In the genomic region with DNA sequence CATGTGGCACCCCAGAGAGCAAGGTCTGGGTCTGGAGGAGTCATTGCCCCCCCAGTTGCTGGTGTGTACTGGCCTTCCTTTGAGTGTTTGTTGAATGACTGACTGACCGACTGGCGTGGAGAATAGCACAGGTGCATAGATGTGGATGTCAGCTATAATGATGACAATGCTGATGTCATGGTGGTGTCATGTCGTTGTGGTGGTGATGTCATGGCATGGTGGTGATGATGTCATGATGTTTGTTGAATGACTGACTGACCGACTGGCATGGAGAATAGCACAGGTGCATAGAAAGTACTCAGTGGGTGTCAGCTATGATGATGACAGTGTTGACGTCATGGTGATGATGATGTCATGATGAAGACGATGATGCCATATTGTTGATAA, we compare ENCODE assay signal across 21 cellular contexts. TPM values are rescaled to one million over a fixed set of nuclear protein-coding genes. Genes with fewer than 3 reads are reported as not detected.
DNase-seq lines count a peak whose midpoint lies in the region; ATAC-seq, FAIRE-seq and TF ChIP-seq lines count a peak whose summit lies in the region.
"Had no signal": no experiment of that assay in that cellular context is flagged by ENCODE, and none has a peak within 500 bp of the region (broad histone marks: within the 10 kb centered on the region; RNA-seq: fewer than 3 reads in every experiment).

No MANE protein-coding gene starts in this region.

- no peak overlapping the region for H4K91ac ChIP-seq in H1 (replicated peaks; ENCODE audit: insufficient read length, low read length)

- no peak for TF ChIP-seq POLR2A in H1 (IDR thresholded peaks at IDR 0.05; ENCODE audit: control extremely low read depth in 1 of 2, low read depth in 2 of 2, low read length in 2 of 2)

- H4K5ac ChIP-seq in H1 (ENCODE audit: insufficient read length, low read depth, low read length), result no peak overlapping the region

- H2AK5ac ChIP-seq in H1 (ENCODE audit: low read depth, low read length), result peak overlapping the region; percentile 18; the same call in 1 of the 2 replicates

- no peaks in the 10 kb centered on the region for H3K9me2 ChIP-seq in Karpas-422 (replicated peaks; ENCODE audit: insufficient read depth, low read length)

- no peaks in the 10 kb centered on the region for H3K36me3 ChIP-seq in Karpas-422 (ENCODE audit: insufficient read depth, low read length)
- H3K36me3 ChIP-seq in H1 (ENCODE audit: control insufficient read depth in 2 of 4, insufficient read depth in 4 of 4, low read length in 3 of 4), result no peaks in the 10 kb centered on the region
- H3K36me3 ChIP-seq: brain microvascular endothelial cell, HAP-1, left lung, uterus had no signal

- H3K79me2 ChIP-seq in Karpas-422 (ENCODE audit: low read length) (no peaks in the 10 kb centered on the region), H1 (ENCODE audit: control insufficient read depth in 1 of 2, insufficient read depth in 2 of 2, low read length in 2 of 2) (no peaks in the 10 kb centered on the region)

- 82% methylated on average over 6 of the region's 6 CpGs; no CpG with 5 or more reads in 1 of the 2 experiments for WGBS in H1 (ENCODE audit: extremely low coverage in 1 of 2, insufficient coverage in 1 of 2, insufficient read length in 1 of 2, insufficient replicate concordance in 2 of 2, low coverage in 1 of 2, low lambda C conversion rate in 2 of 2, missing lambda C conversion rate in 1 of 2), 2 experiments

- H3K4ac ChIP-seq in H1 (replicated peaks; ENCODE audit: insufficient read length, low read depth, low read length), result no peak overlapping the region

- no peak overlapping the region for H2BK20ac ChIP-seq in H1 (ENCODE audit: low read length)

- no peak overlapping the region for H3K4me3 ChIP-seq in Karpas-422 (ENCODE audit: low read length)
- no peak overlapping the region for H3K4me3 ChIP-seq in H1 (ENCODE audit: extremely low read depth in 1 of 4, insufficient read depth in 2 of 4, low read depth in 3 of 4, low read length in 4 of 4)
- H3K4me3 ChIP-seq: HAP-1, left lung, uterus had no signal

- TF ChIP-seq CTCF in H1 (IDR thresholded peaks at IDR 0.05; ENCODE audit: control extremely low read depth in 1 of 3, insufficient read depth in 1 of 3, low read depth in 1 of 3, low read length in 3 of 3) (no peak), omental fat pad (IDR thresholded peaks at IDR 0.05) (no peak)

- H2BK120ac ChIP-seq in H1 (replicated peaks; ENCODE audit: low read depth, low read length), result no peak overlapping the region

- H3K27ac ChIP-seq in Karpas-422 (ENCODE audit: low read length), result no peak overlapping the region
- H3K27ac ChIP-seq in H1 (ENCODE audit: low read depth, low read length), result no peak overlapping the region
- H3K27ac ChIP-seq: brain microvascular endothelial cell, left lung, uterus had no signal

- H3K14ac ChIP-seq in H1 (ENCODE audit: insufficient read length), result no peak overlapping the region

- no peak overlapping the region for H4K8ac ChIP-seq in H1 (ENCODE audit: extremely low read depth, insufficient read depth, low read length)

- no peak for TF ChIP-seq EP300 in H1 (IDR thresholded peaks at IDR 0.05; ENCODE audit: borderline replicate concordance in 1 of 2, low read depth in 2 of 2, low read length in 2 of 2)

- H2BK5ac ChIP-seq in H1 (ENCODE audit: low read depth, low read length), result no peak overlapping the region

- H3K4me2 ChIP-seq in Karpas-422 (ENCODE audit: low read depth, low read length, poor library complexity, severe bottlenecking) (no peak overlapping the region), H1 (ENCODE audit: insufficient read depth in 1 of 2, low read depth in 2 of 2, low read length in 2 of 2) (peak overlapping the region in 1 of 2 experiments; percentile 27; a peak in 2 of 4 replicates)

- H2BK12ac ChIP-seq in H1 (ENCODE audit: low read depth, low read length), result 0 out of 2 replicates have a peak overlapping the region, but pooled peaks have one; percentile 13

- FAIRE-seq in H1 (lab: Jason Lieb, UNC) (no peak), urothelium cell line (lab: Jason Lieb, UNC) (peak; percentile 52)
- FAIRE-seq: D721Med had no signal

- H3K23me2 ChIP-seq in H1 (ENCODE audit: low read depth, low read length), result peaks cover 22% of the 10 kb centered on the region

- CTCF ChIA-PET in H1 (lab: Charles Lee; ENCODE audit: partially characterized antibody), result interaction anchor here (0.8 to 12.6 kb wide), 7 partner anchors 17 to 196 kb away, joined by 3 to 416 read pairs (median 90); a partner anchor contains a TSS

- no peaks in the 10 kb centered on the region; the same call in 1 of the 2 replicates for H3K9me3 ChIP-seq in Karpas-422 (ENCODE audit: low read length)
- no peaks in the 10 kb centered on the region for H3K9me3 ChIP-seq in H1 (ENCODE audit: insufficient read depth in 2 of 2, low read depth in 1 of 2, low read length in 1 of 2)
- H3K9me3 ChIP-seq: HAP-1, left lung, uterus had no signal

- no peak for ATAC-seq in omental fat pad (ENCODE audit: low FRiP score)
- no peak for ATAC-seq in GM21528 (IDR thresholded peaks at IDR 0.05; ENCODE audit: low FRiP score, unreplicated experiment)
- no peak for ATAC-seq in HG02759 (IDR thresholded peaks at IDR 0.05; ENCODE audit: unreplicated experiment)

- H3K27me3 Mint-ChIP-seq in activated naive CD4-positive, alpha-beta T cell treated with anti-CD3 and anti-CD28 coated beads, Interleukin-2, amount 50 U/mL, for 24 hours, result peaks cover 3% of the 10 kb centered on the region

- DNase-seq in activated naive CD4-positive, alpha-beta T cell (lab: John Stamatoyannopoulos, UW), result no peak
- DNase-seq in Karpas-422, result peak; percentile 45
- no peak for DNase-seq in H1 (ENCODE audit: low read depth in 1 of 2, low spot score in 2 of 2)
- DNase-seq in urothelium cell line (ENCODE audit: low spot score), result no peak
- DNase-seq in omental fat pad (ENCODE audit: low spot score), result no peak
- DNase-seq: cortex of kidney, NCI-H1436 treated with DMSO at 0.1 percent for 48 hours had no signal

- no peaks in the 10 kb centered on the region for H3K4me1 ChIP-seq in Karpas-422 (ENCODE audit: low read length)
- H3K4me1 ChIP-seq in H1 (replicated peaks in 1 of 4; ENCODE audit: control insufficient read depth in 3 of 4, insufficient read depth in 4 of 4, low read length in 3 of 4), result peaks cover 2 to 43% (median 8%) of the 10 kb centered on the region in 4 experiments; a peak in 6 of 7 replicates
- H3K4me1 ChIP-seq: left lung, uterus had no signal

- H4K20me1 ChIP-seq in Karpas-422 (ENCODE audit: insufficient read depth, low read depth, low read length), result no peaks in the 10 kb centered on the region
- H4K20me1 ChIP-seq in H1 (replicated peaks in 1 of 2; ENCODE audit: control insufficient read depth in 1 of 2, insufficient read depth in 2 of 2, low read length in 2 of 2), result peaks cover 0 to 2% of the 10 kb centered on the region in 2 experiments

- H3K4me3 Mint-ChIP-seq in activated naive CD4-positive, alpha-beta T cell treated with anti-CD3 and anti-CD28 coated beads, Interleukin-2, amount 50 U/mL, for 24 hours, result no peak overlapping the region
- H3K4me3 Mint-ChIP-seq: WTC11 had no signal

- peak overlapping the region; percentile 42 for H3K27ac Mint-ChIP-seq in activated naive CD4-positive, alpha-beta T cell treated with anti-CD3 and anti-CD28 coated beads, Interleukin-2, amount 50 U/mL, for 24 hours
- H3K27ac Mint-ChIP-seq: WTC11 had no signal

- no peaks in the 10 kb centered on the region for H3K79me1 ChIP-seq in H1 (ENCODE audit: low read depth, low read length)

- H3K9ac ChIP-seq in Karpas-422 (ENCODE audit: low read length) (no peak overlapping the region), H1 (replicated peaks in 1 of 4; ENCODE audit: extremely low read depth in 1 of 4, low read depth in 3 of 4, low read length in 3 of 4) (no peak overlapping the region)

- H3K23ac ChIP-seq in H1 (ENCODE audit: insufficient read length), result no peak overlapping the region

- no peaks in the 10 kb centered on the region for H3K9me3 Mint-ChIP-seq in activated naive CD4-positive, alpha-beta T cell treated with anti-CD3 and anti-CD28 coated beads, Interleukin-2, amount 50 U/mL, for 24 hours

- POLR2A ChIA-PET in H1 (lab: Charles Lee; ENCODE audit: partially characterized antibody), result interaction anchor here (1.0 to 2.8 kb wide), 2 partner anchors 16 to 67 kb away, joined by 3 to 9 read pairs; no protein-coding TSS in a partner anchor

- no peak overlapping the region for H3K56ac ChIP-seq in H1 (replicated peaks; ENCODE audit: insufficient read length, low read depth, low read length)

- H2AFZ ChIP-seq in Karpas-422 (ENCODE audit: low read length) (no peak overlapping the region), H1 (ENCODE audit: low read length) (no peak overlapping the region)

- H3K4me1 Mint-ChIP-seq in activated naive CD4-positive, alpha-beta T cell treated with anti-CD3 and anti-CD28 coated beads, Interleukin-2, amount 50 U/mL, for 24 hours, result no peaks in the 10 kb centered on the region

- TF ChIP-seq RAD21 in H1 (IDR thresholded peaks at IDR 0.05 in 1 of 2, conservative IDR thresholded peaks at IDR 0.05 in 1 of 2; ENCODE audit: low read depth in 2 of 2, low read length in 2 of 2), result no peak

- H3K36me3 Mint-ChIP-seq in activated naive CD4-positive, alpha-beta T cell treated with anti-CD3 and anti-CD28 coated beads, Interleukin-2, amount 50 U/mL, for 24 hours, result no peaks in the 10 kb centered on the region
- H3K36me3 Mint-ChIP-seq: WTC11 had no signal

- H3K27me3 ChIP-seq in Karpas-422 (ENCODE audit: low read length), result no peaks in the 10 kb centered on the region
- no peaks in the 10 kb centered on the region; a peak in 2 of 7 replicates for H3K27me3 ChIP-seq in H1 (replicated peaks in 1 of 4; ENCODE audit: control insufficient read depth in 3 of 4, extremely low read depth in 1 of 4, insufficient read depth in 3 of 4, low read length in 3 of 4)
- H3K27me3 ChIP-seq: brain microvascular endothelial cell had no signal

- no peak overlapping the region for H2BK15ac ChIP-seq in H1 (ENCODE audit: low read length)

- no peak overlapping the region for H3K18ac ChIP-seq in H1 (ENCODE audit: extremely low read depth, low read length)

RNA-seq across cellular contexts. Expression of a gene that starts 22.1 kb away (rescaled TPM):
- total RNA-seq in Karpas-422 (2014; rRNA removed; shearing (Covaris generic); ENCODE audit: low replicate concordance), result not detected in 2 replicates
- total RNA-seq in H1 (2021; fragmentation: NEBNext Ultra II Directional; extraction: Animal tissue kit (Norgen Biotek cat#: 25700)), result 1.6 TPM in 2 replicates
- 2.9 and 5.4 TPM in 2 replicates for polyA plus RNA-seq in H1 (2011; rRNA removed)
- 4.3 TPM for polyA plus RNA-seq in H1 (2011; cell fraction: cytosol; rRNA removed)
- polyA plus RNA-seq in H1 (2011; cell fraction: nucleus; rRNA removed), result 4.4 TPM
- 1.0 to 3.6 TPM (median 2.7 TPM) in 4 replicates for polyA plus RNA-seq in H1 (2012, experiment 1 of 2)
- polyA plus RNA-seq in H1 (2012, experiment 2 of 2), result 1.5 TPM
- 0.55 TPM for polyA plus RNA-seq in H1 (2013, experiment 1 of 2)
- 0.70 TPM for polyA plus RNA-seq in H1 (2013, experiment 2 of 2)
- polyA minus RNA-seq in H1 (2011; rRNA and poly(A)+ RNA removed), result 0.19 and 0.80 TPM in 2 replicates
- not detected for polyA minus RNA-seq in H1 (2011; cell fraction: cytosol; rRNA and poly(A)+ RNA removed)
- polyA minus RNA-seq in H1 (2011; cell fraction: nucleus; rRNA and poly(A)+ RNA removed), result not detected
- total RNA-seq in omental fat pad, result not detected
- total RNA-seq: epithelial cell of proximal tubule, glomerular endothelial cell, left lung, mucosa of gallbladder, occipital lobe, sciatic nerve, uterus had no signal

RNA-seq across cellular contexts. Expression of a gene that starts 53.3 kb away (rescaled TPM):
- 42.5 and 48.9 TPM in 2 replicates for total RNA-seq in Karpas-422 (2014; rRNA removed; shearing (Covaris generic); ENCODE audit: low replicate concordance)
- total RNA-seq in H1 (2021; fragmentation: NEBNext Ultra II Directional; extraction: Animal tissue kit (Norgen Biotek cat#: 25700)), result 56.0 and 56.7 TPM in 2 replicates
- polyA plus RNA-seq in H1 (2011; rRNA removed), result 85.2 and 129 TPM in 2 replicates
- 107 TPM for polyA plus RNA-seq in H1 (2011; cell fraction: cytosol; rRNA removed)
- polyA plus RNA-seq in H1 (2011; cell fraction: nucleus; rRNA removed), result 221 TPM
- polyA plus RNA-seq in H1 (2012, experiment 1 of 2), result 36.6 to 55.9 TPM (median 47.9 TPM) in 4 replicates
- polyA plus RNA-seq in H1 (2012, experiment 2 of 2), result 42.3 TPM
- polyA plus RNA-seq in H1 (2013, experiment 1 of 2), result 45.4 TPM
- 41.7 TPM for polyA plus RNA-seq in H1 (2013, experiment 2 of 2)
- polyA minus RNA-seq in H1 (2011; rRNA and poly(A)+ RNA removed), result 89.6 and 106 TPM in 2 replicates
- polyA minus RNA-seq in H1 (2011; cell fraction: cytosol; rRNA and poly(A)+ RNA removed), result 58.5 TPM
- polyA minus RNA-seq in H1 (2011; cell fraction: nucleus; rRNA and poly(A)+ RNA removed), result 110 TPM
- total RNA-seq in omental fat pad, result 10 to 100 TPM; 16.7 to 40.0 (median 24.5) TPM
